In the genomic region with DNA sequence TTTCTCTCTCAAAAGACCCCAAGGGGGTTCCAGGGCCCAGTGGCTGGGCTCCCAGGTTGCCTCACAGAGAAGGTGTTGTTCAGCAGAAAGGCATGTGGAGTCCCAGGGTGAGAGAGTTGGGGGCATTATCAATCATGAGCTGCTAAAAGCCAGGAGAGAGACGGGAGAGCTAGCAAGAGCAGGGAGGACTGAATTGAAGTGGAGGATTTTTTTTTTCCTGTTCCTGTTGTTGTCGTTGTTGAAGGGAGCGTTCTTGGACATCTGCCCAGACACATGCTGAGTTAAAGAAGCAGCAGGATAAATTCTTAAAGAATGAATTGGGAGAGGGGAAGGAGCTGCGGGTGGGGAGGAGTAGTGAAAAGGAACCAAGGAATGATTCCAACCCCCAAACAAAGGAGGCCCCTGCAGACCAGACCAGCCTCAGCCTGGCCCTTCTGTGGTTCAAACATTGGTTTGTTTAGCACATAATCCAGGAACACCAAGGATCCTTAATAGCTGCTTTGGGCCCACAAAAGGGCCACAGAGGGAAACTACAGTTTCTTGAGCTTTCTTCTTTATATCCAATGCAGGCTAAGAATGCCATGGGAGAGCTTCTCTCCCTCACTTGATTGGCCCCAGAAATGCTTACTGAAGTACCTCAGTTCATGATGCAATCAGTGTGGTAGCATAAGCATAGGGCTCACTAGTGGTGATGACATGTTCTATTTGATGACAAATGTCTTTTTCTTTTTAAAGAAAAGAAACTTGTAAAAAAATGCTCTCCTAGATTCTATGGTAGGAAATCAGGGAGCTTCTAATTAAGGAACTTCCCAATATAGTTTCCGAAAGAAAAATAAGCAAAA, we compare ENCODE assay signal across 8 cellular contexts.
DNase-seq lines count a peak whose midpoint lies in the region; ATAC-seq and TF ChIP-seq lines count a peak whose summit lies in the region.

No MANE protein-coding gene starts in this region.

- no peak for TF ChIP-seq CTCF in sigmoid colon (IDR thresholded peaks at IDR 0.05)

- TF ChIP-seq EP300 in sigmoid colon (IDR thresholded peaks at IDR 0.05), result no peak

- WGBS in right cardiac atrium, result 17% methylated on average over 5 of the region's 5 CpGs
- 26 to 44% methylated on average over 5 of the region's 5 CpGs for WGBS in sigmoid colon, 2 donors

- H3K27ac ChIP-seq in right cardiac atrium (ENCODE audit: low read length) (peak overlapping the region; percentile 87), sigmoid colon (peak overlapping the region; percentile 75 to 84 (median 81))

- H3K27me3 ChIP-seq in adipocyte (replicated peaks; ENCODE audit: control insufficient read depth, insufficient read depth, low read length) (no peaks in the 10 kb centered on the region), right cardiac atrium (ENCODE audit: control insufficient read depth, insufficient read depth) (no peaks in the 10 kb centered on the region), sigmoid colon (no peaks in the 10 kb centered on the region)

- H3K9me3 ChIP-seq in adipocyte (ENCODE audit: control insufficient read depth, low read length), result no peaks in the 10 kb centered on the region
- no peaks in the 10 kb centered on the region for H3K9me3 ChIP-seq in right cardiac atrium (ENCODE audit: control insufficient read depth, low read length)
- no peaks in the 10 kb centered on the region for H3K9me3 ChIP-seq in sigmoid colon

- H3K36me3 ChIP-seq in adipocyte (ENCODE audit: control insufficient read depth, insufficient read depth, low read length, severe bottlenecking) (no peaks in the 10 kb centered on the region), sigmoid colon (no peaks in the 10 kb centered on the region)

- intact Hi-C loops in right cardiac atrium (cut with DNase I) (no loop called here), sigmoid colon (cut with DNase I) (loop anchor here (5.0 kb wide), 1 partner anchor 191 kb away; no protein-coding TSS in a partner anchor)

- ATAC-seq in right cardiac atrium (peak; percentile 80 to 82), GM19328 (IDR thresholded peaks at IDR 0.05; ENCODE audit: unreplicated experiment) (no peak)

- peaks cover 20% of the 10 kb centered on the region for H3K4me1 ChIP-seq in adipocyte (ENCODE audit: control insufficient read depth, insufficient read depth, low read length)
- peaks cover 14% of the 10 kb centered on the region for H3K4me1 ChIP-seq in right cardiac atrium (ENCODE audit: control insufficient read depth, insufficient read depth, low read length)
- H3K4me1 ChIP-seq in sigmoid colon, result peaks cover 0 to 77% (median 65%) of the 10 kb centered on the region in 4 donors

- peak; percentile 92 for DNase-seq in M059J (ENCODE audit: low read depth)
- peak; percentile 92 for DNase-seq in adipocyte (ENCODE audit: low read depth)
- peak; percentile 68 to 82 (median 77) for DNase-seq in right cardiac atrium
- peak; percentile 95 for DNase-seq in sigmoid colon
- no peak for DNase-seq in SKM-1 treated with dmso at 0.1 percent for 144 hours (lab: John Stamatoyannopoulos, UW; ENCODE audit: unreplicated experiment)
- no peak for DNase-seq in mesenteric fat pad (ENCODE audit: low spot score)
- DNase-seq in NOMO-1 (lab: John Stamatoyannopoulos, UW; ENCODE audit: unreplicated experiment in 2 of 2), result no peak

- peak overlapping the region; percentile 80 for H3K9ac ChIP-seq in adipocyte (ENCODE audit: low read length)

- TF ChIP-seq POLR2A in sigmoid colon (IDR thresholded peaks at IDR 0.05), result no peak

- H3K4me3 ChIP-seq in adipocyte (ENCODE audit: low read length) (peak overlapping the region; percentile 49), right cardiac atrium (ENCODE audit: low read length) (no peak overlapping the region), sigmoid colon (no peak overlapping the region)

Comparison
In these comparisons a context has a peak if more than half of its experiments do, and no peak if none do; other contexts are left out.
1. DNase-seq: peak in M059J (single experiment), adipocyte (single experiment), right cardiac atrium (3 of 3) and sigmoid colon (single experiment); none in SKM-1 treated with dmso at 0.1 percent for 144 hours (single experiment), mesenteric fat pad (single experiment) and NOMO-1 (0 of 2).